ENCODE assay signal across 1 cellular context in the genomic region with DNA sequence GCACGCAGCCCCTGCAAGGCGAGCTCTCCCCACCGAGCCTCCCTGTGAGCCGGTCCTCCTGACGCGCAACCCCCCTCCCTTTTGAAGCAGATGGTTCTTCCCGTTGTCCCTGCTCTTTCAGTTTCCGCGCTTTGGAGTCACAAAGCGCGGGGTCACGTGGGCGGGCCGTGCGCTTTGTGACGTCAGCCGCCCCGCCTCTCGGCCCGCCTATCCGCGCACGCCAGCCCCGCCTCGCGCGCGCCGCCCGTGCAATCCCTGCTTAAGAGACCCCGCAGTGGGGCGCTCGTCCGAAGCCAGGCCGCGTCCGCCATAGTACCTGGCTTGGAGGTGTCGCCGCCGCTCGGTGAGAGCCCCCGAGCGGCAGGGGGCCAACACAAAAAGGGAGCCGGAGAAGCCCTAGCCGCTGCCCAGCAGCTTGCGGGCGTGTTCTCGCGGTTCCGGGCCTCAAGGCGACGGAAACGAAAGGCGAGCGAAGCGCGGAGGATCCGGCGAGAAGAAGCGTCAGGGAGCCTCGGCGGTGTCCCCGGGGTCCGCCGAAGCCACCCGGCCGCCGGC.
TF ChIP-seq lines count a peak whose summit lies in the region.

A gene with protein sequence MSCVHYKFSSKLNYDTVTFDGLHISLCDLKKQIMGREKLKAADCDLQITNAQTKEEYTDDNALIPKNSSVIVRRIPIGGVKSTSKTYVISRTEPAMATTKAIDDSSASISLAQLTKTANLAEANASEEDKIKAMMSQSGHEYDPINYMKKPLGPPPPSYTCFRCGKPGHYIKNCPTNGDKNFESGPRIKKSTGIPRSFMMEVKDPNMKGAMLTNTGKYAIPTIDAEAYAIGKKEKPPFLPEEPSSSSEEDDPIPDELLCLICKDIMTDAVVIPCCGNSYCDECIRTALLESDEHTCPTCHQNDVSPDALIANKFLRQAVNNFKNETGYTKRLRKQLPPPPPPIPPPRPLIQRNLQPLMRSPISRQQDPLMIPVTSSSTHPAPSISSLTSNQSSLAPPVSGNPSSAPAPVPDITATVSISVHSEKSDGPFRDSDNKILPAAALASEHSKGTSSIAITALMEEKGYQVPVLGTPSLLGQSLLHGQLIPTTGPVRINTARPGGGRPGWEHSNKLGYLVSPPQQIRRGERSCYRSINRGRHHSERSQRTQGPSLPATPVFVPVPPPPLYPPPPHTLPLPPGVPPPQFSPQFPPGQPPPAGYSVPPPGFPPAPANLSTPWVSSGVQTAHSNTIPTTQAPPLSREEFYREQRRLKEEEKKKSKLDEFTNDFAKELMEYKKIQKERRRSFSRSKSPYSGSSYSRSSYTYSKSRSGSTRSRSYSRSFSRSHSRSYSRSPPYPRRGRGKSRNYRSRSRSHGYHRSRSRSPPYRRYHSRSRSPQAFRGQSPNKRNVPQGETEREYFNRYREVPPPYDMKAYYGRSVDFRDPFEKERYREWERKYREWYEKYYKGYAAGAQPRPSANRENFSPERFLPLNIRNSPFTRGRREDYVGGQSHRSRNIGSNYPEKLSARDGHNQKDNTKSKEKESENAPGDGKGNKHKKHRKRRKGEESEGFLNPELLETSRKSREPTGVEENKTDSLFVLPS (N-terminal part only) (plus strand): TSS at position 272 of the 555 bp plus-strand sequence. CDS start 1,061 bp downstream, outside the sequence.

TF ChIP-seq in HepG2, 621 proteins besides CTCF, POLR2A, EP300 and RAD21 (continued from another document and continues in another):
- TF ChIP-seq, protein P1, sequence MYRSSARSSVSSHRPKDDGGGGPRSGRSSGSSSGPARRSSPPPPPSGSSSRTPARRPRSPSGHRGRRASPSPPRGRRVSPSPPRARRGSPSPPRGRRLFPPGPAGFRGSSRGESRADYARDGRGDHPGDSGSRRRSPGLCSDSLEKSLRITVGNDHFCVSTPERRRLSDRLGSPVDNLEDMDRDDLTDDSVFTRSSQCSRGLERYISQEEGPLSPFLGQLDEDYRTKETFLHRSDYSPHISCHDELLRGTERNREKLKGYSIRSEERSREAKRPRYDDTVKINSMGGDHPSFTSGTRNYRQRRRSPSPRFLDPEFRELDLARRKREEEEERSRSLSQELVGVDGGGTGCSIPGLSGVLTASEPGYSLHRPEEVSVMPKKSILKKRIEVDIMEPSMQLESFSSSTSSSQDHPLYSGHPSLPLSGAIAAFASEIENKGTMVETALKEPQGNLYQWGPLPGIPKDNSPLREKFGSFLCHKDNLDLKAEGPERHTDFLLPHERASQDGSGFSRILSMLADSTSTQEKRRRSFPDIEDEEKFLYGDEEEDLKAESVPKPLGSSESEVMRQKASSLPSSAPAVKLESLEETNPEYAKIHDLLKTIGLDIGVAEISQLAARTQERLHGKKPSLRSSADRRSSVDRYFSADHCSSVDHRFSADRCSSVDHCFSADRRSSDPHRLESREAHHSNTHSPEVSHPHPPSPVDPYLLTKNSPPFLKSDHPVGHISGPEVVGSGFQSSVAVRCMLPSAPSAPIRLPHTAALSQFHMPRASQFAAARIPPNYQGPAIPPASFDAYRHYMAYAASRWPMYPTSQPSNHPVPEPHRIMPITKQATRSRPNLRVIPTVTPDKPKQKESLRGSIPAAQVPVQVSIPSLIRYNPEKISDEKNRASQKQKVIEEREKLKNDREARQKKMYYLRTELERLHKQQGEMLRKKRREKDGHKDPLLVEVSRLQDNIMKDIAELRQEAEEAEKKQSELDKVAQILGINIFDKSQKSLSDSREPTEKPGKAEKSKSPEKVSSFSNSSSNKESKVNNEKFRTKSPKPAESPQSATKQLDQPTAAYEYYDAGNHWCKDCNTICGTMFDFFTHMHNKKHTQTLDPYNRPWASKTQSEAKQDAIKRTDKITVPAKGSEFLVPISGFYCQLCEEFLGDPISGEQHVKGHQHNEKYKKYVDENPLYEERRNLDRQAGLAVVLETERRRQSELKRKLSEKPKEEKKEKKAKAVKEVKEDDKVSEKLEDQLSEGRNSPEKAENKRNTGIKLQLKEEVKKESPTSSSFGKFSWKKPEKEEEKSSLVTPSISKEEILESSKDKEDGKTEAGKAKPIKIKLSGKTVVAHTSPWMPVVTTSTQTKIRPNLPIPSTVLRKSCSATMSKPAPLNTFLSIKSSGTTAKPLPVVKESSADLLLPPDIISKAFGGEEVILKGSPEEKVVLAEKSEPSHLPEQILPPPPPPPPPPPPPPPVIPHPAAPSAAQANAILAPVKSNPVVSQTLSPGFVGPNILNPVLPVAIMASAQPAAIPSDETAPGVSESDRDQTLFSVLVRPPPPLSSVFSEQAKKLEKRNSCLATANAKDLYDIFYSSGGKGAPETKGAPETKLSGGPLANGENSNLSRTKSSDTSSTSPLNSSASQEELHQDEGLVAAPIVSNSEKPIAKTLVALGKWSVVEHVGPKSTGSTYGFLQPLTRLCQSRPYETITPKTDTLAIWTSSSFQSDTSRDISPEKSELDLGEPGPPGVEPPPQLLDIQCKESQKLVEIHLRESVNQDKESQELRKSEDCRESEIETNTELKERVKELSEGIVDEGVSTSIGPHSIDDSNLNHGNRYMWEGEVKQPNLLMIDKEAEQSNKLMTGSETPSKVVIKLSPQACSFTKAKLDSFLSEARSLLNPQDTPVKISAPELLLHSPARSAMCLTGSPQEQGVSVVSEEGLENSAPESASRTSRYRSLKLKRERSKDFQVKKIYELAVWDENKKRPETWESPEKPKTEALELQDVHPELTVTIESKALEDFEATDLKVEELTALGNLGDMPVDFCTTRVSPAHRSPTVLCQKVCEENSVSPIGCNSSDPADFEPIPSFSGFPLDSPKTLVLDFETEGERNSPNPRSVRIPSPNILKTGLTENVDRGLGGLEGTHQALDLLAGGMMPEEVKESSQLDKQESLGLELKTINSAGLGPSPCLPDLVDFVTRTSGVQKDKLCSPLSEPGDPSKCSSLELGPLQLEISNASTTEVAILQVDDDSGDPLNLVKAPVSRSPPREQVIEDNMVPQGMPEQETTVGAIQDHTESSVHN (CRISPR knock-in tag; IDR thresholded peaks at IDR 0.05), result no peak
- TF ChIP-seq, protein P2, sequence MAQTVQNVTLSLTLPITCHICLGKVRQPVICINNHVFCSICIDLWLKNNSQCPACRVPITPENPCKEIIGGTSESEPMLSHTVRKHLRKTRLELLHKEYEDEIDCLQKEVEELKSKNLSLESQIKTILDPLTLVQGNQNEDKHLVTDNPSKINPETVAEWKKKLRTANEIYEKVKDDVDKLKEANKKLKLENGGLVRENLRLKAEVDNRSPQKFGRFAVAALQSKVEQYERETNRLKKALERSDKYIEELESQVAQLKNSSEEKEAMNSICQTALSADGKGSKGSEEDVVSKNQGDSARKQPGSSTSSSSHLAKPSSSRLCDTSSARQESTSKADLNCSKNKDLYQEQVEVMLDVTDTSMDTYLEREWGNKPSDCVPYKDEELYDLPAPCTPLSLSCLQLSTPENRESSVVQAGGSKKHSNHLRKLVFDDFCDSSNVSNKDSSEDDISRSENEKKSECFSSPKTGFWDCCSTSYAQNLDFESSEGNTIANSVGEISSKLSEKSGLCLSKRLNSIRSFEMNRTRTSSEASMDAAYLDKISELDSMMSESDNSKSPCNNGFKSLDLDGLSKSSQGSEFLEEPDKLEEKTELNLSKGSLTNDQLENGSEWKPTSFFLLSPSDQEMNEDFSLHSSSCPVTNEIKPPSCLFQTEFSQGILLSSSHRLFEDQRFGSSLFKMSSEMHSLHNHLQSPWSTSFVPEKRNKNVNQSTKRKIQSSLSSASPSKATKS (CRISPR knock-in tag; IDR thresholded peaks at IDR 0.05), result 0 out of 2 replicates have a peak, but pooled peaks have one; percentile 3
- TF ChIP-seq, protein P3, sequence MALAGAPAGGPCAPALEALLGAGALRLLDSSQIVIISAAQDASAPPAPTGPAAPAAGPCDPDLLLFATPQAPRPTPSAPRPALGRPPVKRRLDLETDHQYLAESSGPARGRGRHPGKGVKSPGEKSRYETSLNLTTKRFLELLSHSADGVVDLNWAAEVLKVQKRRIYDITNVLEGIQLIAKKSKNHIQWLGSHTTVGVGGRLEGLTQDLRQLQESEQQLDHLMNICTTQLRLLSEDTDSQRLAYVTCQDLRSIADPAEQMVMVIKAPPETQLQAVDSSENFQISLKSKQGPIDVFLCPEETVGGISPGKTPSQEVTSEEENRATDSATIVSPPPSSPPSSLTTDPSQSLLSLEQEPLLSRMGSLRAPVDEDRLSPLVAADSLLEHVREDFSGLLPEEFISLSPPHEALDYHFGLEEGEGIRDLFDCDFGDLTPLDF (CRISPR knock-in tag; IDR thresholded peaks at IDR 0.05), result peak; percentile 92
- TF ChIP-seq, protein P4, sequence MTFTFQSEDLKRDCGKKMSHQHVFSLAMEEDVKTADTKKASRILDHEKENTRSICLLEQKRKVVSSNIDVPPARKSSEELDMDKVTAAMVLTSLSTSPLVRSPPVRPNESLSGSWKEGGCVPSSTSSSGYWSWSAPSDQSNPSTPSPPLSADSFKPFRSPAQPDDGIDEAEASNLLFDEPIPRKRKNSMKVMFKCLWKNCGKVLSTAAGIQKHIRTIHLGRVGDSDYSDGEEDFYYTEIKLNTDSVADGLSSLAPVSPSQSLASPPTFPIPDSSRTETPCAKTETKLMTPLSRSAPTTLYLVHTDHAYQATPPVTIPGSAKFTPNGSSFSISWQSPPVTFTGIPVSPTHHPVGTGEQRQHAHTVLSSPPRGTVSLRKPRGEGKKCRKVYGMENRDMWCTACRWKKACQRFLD (CRISPR knock-in tag; IDR thresholded peaks at IDR 0.05; ENCODE audit: borderline replicate concordance), result 0 out of 2 replicates have a peak, but pooled peaks have one; percentile 63
- TF ChIP-seq, protein P5, sequence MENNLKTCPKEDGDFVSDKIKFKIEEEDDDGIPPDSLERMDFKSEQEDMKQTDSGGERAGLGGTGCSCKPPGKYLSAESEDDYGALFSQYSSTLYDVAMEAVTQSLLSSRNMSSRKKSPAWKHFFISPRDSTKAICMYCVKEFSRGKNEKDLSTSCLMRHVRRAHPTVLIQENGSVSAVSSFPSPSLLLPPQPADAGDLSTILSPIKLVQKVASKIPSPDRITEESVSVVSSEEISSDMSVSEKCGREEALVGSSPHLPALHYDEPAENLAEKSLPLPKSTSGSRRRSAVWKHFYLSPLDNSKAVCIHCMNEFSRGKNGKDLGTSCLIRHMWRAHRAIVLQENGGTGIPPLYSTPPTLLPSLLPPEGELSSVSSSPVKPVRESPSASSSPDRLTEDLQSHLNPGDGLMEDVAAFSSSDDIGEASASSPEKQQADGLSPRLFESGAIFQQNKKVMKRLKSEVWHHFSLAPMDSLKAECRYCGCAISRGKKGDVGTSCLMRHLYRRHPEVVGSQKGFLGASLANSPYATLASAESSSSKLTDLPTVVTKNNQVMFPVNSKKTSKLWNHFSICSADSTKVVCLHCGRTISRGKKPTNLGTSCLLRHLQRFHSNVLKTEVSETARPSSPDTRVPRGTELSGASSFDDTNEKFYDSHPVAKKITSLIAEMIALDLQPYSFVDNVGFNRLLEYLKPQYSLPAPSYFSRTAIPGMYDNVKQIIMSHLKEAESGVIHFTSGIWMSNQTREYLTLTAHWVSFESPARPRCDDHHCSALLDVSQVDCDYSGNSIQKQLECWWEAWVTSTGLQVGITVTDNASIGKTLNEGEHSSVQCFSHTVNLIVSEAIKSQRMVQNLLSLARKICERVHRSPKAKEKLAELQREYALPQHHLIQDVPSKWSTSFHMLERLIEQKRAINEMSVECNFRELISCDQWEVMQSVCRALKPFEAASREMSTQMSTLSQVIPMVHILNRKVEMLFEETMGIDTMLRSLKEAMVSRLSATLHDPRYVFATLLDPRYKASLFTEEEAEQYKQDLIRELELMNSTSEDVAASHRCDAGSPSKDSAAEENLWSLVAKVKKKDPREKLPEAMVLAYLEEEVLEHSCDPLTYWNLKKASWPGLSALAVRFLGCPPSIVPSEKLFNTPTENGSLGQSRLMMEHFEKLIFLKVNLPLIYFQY (CRISPR knock-in tag; IDR thresholded peaks at IDR 0.05; ENCODE audit: borderline replicate concordance), result peak; percentile 79; the same call in 1 of the 2 replicates
- TF ChIP-seq RFX3 (CRISPR knock-in tag; IDR thresholded peaks at IDR 0.05), result no peak; the same call in 1 of the 2 replicates
- peak; percentile 93 for TF ChIP-seq ZNF331 (CRISPR knock-in tag; IDR thresholded peaks at IDR 0.05)
- 0 out of 2 replicates have a peak, but pooled peaks have one; percentile 83 for TF ChIP-seq DNMT3B (CRISPR knock-in tag; conservative IDR thresholded peaks at IDR 0.05)
- peak; percentile 98 for TF ChIP-seq SP4 (CRISPR knock-in tag; IDR thresholded peaks at IDR 0.05)
- peak; percentile 89 for TF ChIP-seq ZNF343 (CRISPR knock-in tag; IDR thresholded peaks at IDR 0.05)
- no peak for TF ChIP-seq ZNF660 (CRISPR knock-in tag; IDR thresholded peaks at IDR 0.05; ENCODE audit: borderline replicate concordance, low read depth)
- no peak for TF ChIP-seq ADNP (CRISPR knock-in tag; IDR thresholded peaks at IDR 0.05)
- TF ChIP-seq, protein P6, sequence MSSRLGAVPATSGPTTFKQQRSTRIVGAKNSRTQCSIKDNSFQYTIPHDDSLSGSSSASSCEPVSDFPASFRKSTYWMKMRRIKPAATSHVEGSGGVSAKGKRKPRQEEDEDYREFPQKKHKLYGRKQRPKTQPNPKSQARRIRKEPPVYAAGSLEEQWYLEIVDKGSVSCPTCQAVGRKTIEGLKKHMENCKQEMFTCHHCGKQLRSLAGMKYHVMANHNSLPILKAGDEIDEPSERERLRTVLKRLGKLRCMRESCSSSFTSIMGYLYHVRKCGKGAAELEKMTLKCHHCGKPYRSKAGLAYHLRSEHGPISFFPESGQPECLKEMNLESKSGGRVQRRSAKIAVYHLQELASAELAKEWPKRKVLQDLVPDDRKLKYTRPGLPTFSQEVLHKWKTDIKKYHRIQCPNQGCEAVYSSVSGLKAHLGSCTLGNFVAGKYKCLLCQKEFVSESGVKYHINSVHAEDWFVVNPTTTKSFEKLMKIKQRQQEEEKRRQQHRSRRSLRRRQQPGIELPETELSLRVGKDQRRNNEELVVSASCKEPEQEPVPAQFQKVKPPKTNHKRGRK (CRISPR knock-in tag; IDR thresholded peaks at IDR 0.05), result no peak; the same call in 1 of the 2 replicates
- no peak; the same call in 1 of the 2 replicates for TF ChIP-seq HNF4A (CRISPR knock-in tag; IDR thresholded peaks at IDR 0.05)
- TF ChIP-seq, protein P7, sequence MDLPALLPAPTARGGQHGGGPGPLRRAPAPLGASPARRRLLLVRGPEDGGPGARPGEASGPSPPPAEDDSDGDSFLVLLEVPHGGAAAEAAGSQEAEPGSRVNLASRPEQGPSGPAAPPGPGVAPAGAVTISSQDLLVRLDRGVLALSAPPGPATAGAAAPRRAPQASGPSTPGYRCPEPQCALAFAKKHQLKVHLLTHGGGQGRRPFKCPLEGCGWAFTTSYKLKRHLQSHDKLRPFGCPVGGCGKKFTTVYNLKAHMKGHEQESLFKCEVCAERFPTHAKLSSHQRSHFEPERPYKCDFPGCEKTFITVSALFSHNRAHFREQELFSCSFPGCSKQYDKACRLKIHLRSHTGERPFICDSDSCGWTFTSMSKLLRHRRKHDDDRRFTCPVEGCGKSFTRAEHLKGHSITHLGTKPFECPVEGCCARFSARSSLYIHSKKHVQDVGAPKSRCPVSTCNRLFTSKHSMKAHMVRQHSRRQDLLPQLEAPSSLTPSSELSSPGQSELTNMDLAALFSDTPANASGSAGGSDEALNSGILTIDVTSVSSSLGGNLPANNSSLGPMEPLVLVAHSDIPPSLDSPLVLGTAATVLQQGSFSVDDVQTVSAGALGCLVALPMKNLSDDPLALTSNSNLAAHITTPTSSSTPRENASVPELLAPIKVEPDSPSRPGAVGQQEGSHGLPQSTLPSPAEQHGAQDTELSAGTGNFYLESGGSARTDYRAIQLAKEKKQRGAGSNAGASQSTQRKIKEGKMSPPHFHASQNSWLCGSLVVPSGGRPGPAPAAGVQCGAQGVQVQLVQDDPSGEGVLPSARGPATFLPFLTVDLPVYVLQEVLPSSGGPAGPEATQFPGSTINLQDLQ (CRISPR knock-in tag; IDR thresholded peaks at IDR 0.05), result peak; percentile 100
- peak; percentile 97 for TF ChIP-seq KLF6 (CRISPR knock-in tag; IDR thresholded peaks at IDR 0.05)
- TF ChIP-seq GZF1 (CRISPR knock-in tag; IDR thresholded peaks at IDR 0.05), result no peak
- TF ChIP-seq ZNF432 (CRISPR knock-in tag; IDR thresholded peaks at IDR 0.05; ENCODE audit: borderline replicate concordance), result no peak
